Comparison of ENCODE assay signal across 11 cellular contexts in the genomic region with DNA sequence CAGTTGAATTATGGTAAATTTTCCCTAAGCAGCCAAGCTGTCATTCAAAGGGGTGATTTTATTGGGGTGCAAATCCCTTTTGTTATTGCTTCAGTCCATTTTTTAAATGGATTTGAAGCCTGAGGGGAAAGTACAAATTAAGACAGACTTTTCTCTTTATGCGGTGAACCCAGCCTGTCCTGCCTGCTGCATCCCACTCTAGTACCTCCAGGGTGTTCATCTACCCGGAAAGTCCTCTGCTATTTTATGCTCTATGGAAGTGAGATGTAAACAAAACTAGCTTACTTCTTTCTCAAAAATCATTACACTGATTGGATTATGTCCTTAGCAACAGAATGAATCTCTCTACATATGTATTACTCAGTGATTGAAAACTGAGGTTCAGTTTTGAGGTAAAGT.
A peak's percentile ranks its signal among the peaks of the same experiment; 100 is the strongest.
DNase-seq lines count a peak whose midpoint lies in the region; ATAC-seq and TF ChIP-seq lines count a peak whose summit lies in the region.
"Had no signal": no experiment of that assay in that cellular context is flagged by ENCODE, and none has a peak within 500 bp of the region (broad histone marks: within the 10 kb centered on the region; RNA-seq: fewer than 3 reads in every experiment).

No MANE protein-coding gene starts in this region.

- in situ Hi-C loops in IMR-90 (cut with MboI; ENCODE audit: low sequenced_read_pairs) (no loop called here), brain microvascular endothelial cell (cut with HindIII; ENCODE audit: low pct_ligation_motif_present, low sequenced_read_pairs) (no loop called here), GM13977 (cut with MboI; ENCODE audit: low pct_unique_long_range_greater_than_20kb, low sequenced_read_pairs, unreplicated experiment) (no loop called here)

- H3K18ac ChIP-seq in IMR-90 (ENCODE audit: low read depth, low read length) = peak overlapping the region; percentile 97

- no peak overlapping the region for H2AFZ ChIP-seq in IMR-90 (replicated peaks; ENCODE audit: low read length, poor library complexity)
- no peak overlapping the region for H2AFZ ChIP-seq in smooth muscle cell (ENCODE audit: low read depth)

- TF ChIP-seq CTCF in IMR-90 (conservative IDR thresholded peaks at IDR 0.05; ENCODE audit: low read depth, low read length) (no peak), brain microvascular endothelial cell (IDR thresholded peaks at IDR 0.05; ENCODE audit: low read depth, low read length, missing control alignments) (no peak), left lung (IDR thresholded peaks at IDR 0.05) (no peak), smooth muscle cell (IDR thresholded peaks at IDR 0.05; ENCODE audit: borderline replicate concordance, insufficient read depth, poor library complexity, severe bottlenecking) (no peak), GM13977 (IDR thresholded peaks at IDR 0.05; ENCODE audit: extremely low read depth, insufficient read depth, missing control alignments) (no peak)

- H3K27me3 ChIP-seq in IMR-90 (ENCODE audit: control insufficient read depth, insufficient read depth, low read length) = no peaks in the 10 kb centered on the region
- H3K27me3 ChIP-seq in brain microvascular endothelial cell (replicated peaks) = no peaks in the 10 kb centered on the region
- H3K27me3 ChIP-seq in left lung = no peaks in the 10 kb centered on the region
- no peaks in the 10 kb centered on the region for H3K27me3 ChIP-seq in smooth muscle cell (ENCODE audit: low read depth)

- no peaks in the 10 kb centered on the region for H3K79me1 ChIP-seq in IMR-90 (ENCODE audit: low read depth in 1 of 2, low read length in 2 of 2)

- H2BK15ac ChIP-seq in IMR-90 (ENCODE audit: low read depth, low read length) = peak overlapping the region; percentile 62

- peak overlapping the region; percentile 82 for H2BK120ac ChIP-seq in IMR-90 (ENCODE audit: low read depth, low read length)

- dilution Hi-C loops in IMR-90 (cut with HindIII; ENCODE audit: low sequenced_read_pairs, unreplicated experiment) = no loop called here

- peaks cover 7% of the 10 kb centered on the region for H3K4me1 ChIP-seq in IMR-90 (ENCODE audit: control insufficient read depth, insufficient read depth, low read length)
- H3K4me1 ChIP-seq in left lung = peaks cover 5 to 13% of the 10 kb centered on the region in 2 donors
- H3K4me1 ChIP-seq in smooth muscle cell (ENCODE audit: low read depth) = no peaks in the 10 kb centered on the region

- H3K9ac ChIP-seq in IMR-90 (ENCODE audit: low read depth, low read length) (no peak overlapping the region), smooth muscle cell (ENCODE audit: low read depth) (no peak overlapping the region)

- no peaks in the 10 kb centered on the region for H3F3A ChIP-seq in smooth muscle cell (ENCODE audit: low read depth)

- H2AK5ac ChIP-seq in IMR-90 (ENCODE audit: low read depth, low read length) = peak overlapping the region; percentile 70; the same call in 1 of the 2 replicates

- TF ChIP-seq RAD21 in IMR-90 (IDR thresholded peaks at IDR 0.05; ENCODE audit: low read length) = no peak

- H3K79me2 ChIP-seq in smooth muscle cell (ENCODE audit: low read depth) = no peaks in the 10 kb centered on the region

- H2BK5ac ChIP-seq in IMR-90 (ENCODE audit: low read depth, low read length, poor library complexity, severe bottlenecking) = peak overlapping the region; percentile 93

- peak overlapping the region; percentile 83 to 93; a peak in 3 of 4 replicates for H4K8ac ChIP-seq in IMR-90 (ENCODE audit: low read depth in 2 of 2, low read length in 2 of 2)

- H4K20me1 ChIP-seq in IMR-90 (ENCODE audit: insufficient read depth, low read length) = no peaks in the 10 kb centered on the region
- H4K20me1 ChIP-seq in smooth muscle cell (ENCODE audit: low read depth) = no peaks in the 10 kb centered on the region

- peak overlapping the region; percentile 72 for H3K14ac ChIP-seq in IMR-90 (replicated peaks; ENCODE audit: low read depth, low read length)

- intact Hi-C loops in IMR-90 (cut with micrococcal nuclease) = no loop called here
- intact Hi-C loops in left lung (cut with DNase I) = no loop called here

- H3K23ac ChIP-seq in IMR-90 (ENCODE audit: low read depth, low read length) = peak overlapping the region; percentile 13; the same call in 1 of the 2 replicates

- peak overlapping the region; percentile 31; the same call in 1 of the 2 replicates for H3K56ac ChIP-seq in IMR-90 (ENCODE audit: extremely low read depth, insufficient read depth, low read length)

- peak overlapping the region; percentile 77 for H2BK20ac ChIP-seq in IMR-90 (ENCODE audit: low read depth, low read length)

- peak overlapping the region; percentile 67 for H3K4ac ChIP-seq in IMR-90 (ENCODE audit: low read depth, low read length)

- peak overlapping the region; percentile 93; the same call in 1 of the 2 replicates for H4K5ac ChIP-seq in IMR-90 (ENCODE audit: low read depth, low read length)

- BruUV-seq in IMR-90 (replicated peaks; lab: Mats Ljungman, UMichigan) = no TSS peak

- no peak for ATAC-seq in IMR-90 (ENCODE audit: low read depth)
- ATAC-seq in left lung = peak; percentile 17
- ATAC-seq in GM18909 (IDR thresholded peaks at IDR 0.05; ENCODE audit: poor library complexity, unreplicated experiment) = no peak

- H3K4me2 ChIP-seq in IMR-90 (ENCODE audit: low read depth, low read length) = peak overlapping the region; percentile 19; the same call in 1 of the 2 replicates
- peak overlapping the region; percentile 4 for H3K4me2 ChIP-seq in smooth muscle cell

- peak overlapping the region; percentile 71; the same call in 1 of the 2 replicates for H4K91ac ChIP-seq in IMR-90 (ENCODE audit: insufficient read depth, low read depth, low read length)

- WGBS in IMR-90 (ENCODE audit: extremely low coverage in 2 of 2, insufficient read length in 1 of 2), 2 experiments = no CpG with 5 or more reads among the region's 2 CpGs
- 76% methylated on average over 2 of the region's 2 CpGs for WGBS in smooth muscle cell (ENCODE audit: low lambda C conversion rate)

- H3K4me3 ChIP-seq in IMR-90 (ENCODE audit: insufficient read depth, low read depth, low read length) (no peak overlapping the region), brain microvascular endothelial cell (ENCODE audit: low read depth, low read length) (no peak overlapping the region), left lung (no peak overlapping the region), smooth muscle cell (no peak overlapping the region)

- H3K9me3 ChIP-seq in IMR-90 (ENCODE audit: control insufficient read depth, insufficient read depth, low read length) = peaks cover 2% of the 10 kb centered on the region; the same call in 1 of the 2 replicates
- H3K9me3 ChIP-seq in left lung = peaks cover 6 to 9% of the 10 kb centered on the region in 2 donors
- H3K9me3 ChIP-seq in smooth muscle cell (replicated peaks; ENCODE audit: low read depth) = peaks cover 4% of the 10 kb centered on the region

- H2AK9ac ChIP-seq in IMR-90 (replicated peaks; ENCODE audit: low read depth, low read length, poor library complexity) = no peak overlapping the region

- H3K36me3 ChIP-seq in IMR-90 (ENCODE audit: control insufficient read depth, insufficient read depth, low read length) = no peaks in the 10 kb centered on the region
- no peaks in the 10 kb centered on the region for H3K36me3 ChIP-seq in brain microvascular endothelial cell (replicated peaks)
- no peaks in the 10 kb centered on the region for H3K36me3 ChIP-seq in left lung
- H3K36me3 ChIP-seq in smooth muscle cell (ENCODE audit: low read depth) = no peaks in the 10 kb centered on the region

- POLR2A ChIA-PET in IMR-90 (lab: Charles Lee; ENCODE audit: unreplicated experiment) = no interaction called here

- DNase-seq in IMR-90 (no peak), brain microvascular endothelial cell (no peak), left lung (no peak), smooth muscle cell (lab: John Stamatoyannopoulos, UW; ENCODE audit: unreplicated experiment) (no peak), AG08395 (ENCODE audit: low spot score) (no peak), NCI-H1694 treated with DMSO at 0.1 percent for 48 hours (lab: John Stamatoyannopoulos, UW) (no peak), GM13977 (ENCODE audit: low spot score) (no peak)
- DNase-seq: CD4-positive, CD25-positive, alpha-beta regulatory T cell; endodermal cell; NK-92 treated with Interleukin-12 subunit alpha and Interleukin-12 subunit beta, amount 100 ng/mL, for 24 hours had no signal

- H3K27ac ChIP-seq in IMR-90 (ENCODE audit: insufficient read depth, low read length) (peak overlapping the region; percentile 66), brain microvascular endothelial cell (peak overlapping the region; percentile 93), left lung (peak overlapping the region; percentile 21 to 73), smooth muscle cell (ENCODE audit: low read depth) (peak overlapping the region; percentile 32)

- no peak for TF ChIP-seq POLR2A in IMR-90 (IDR thresholded peaks at IDR 0.05; ENCODE audit: low read depth, low read length)

- CTCF ChIA-PET in IMR-90 (lab: Yijun Ruan, JAX) = interaction anchor here (1.0 kb wide), 1 partner anchor 479 kb away, joined by 4 read pairs; no protein-coding TSS in a partner anchor

- H3K9me1 ChIP-seq in IMR-90 (ENCODE audit: insufficient read depth, low read length) = no peaks in the 10 kb centered on the region

TF ChIP-seq in IMR-90, 13 proteins besides CTCF, POLR2A, EP300 and RAD21 (continues in another document):
- TF ChIP-seq SMC3 (IDR thresholded peaks at IDR 0.05; ENCODE audit: low read depth, low read length) = no peak
- no peak for TF ChIP-seq RCOR1 (IDR thresholded peaks at IDR 0.05; ENCODE audit: insufficient replicate concordance, low read length)
- no peak for TF ChIP-seq MXI1 (IDR thresholded peaks at IDR 0.05; ENCODE audit: borderline replicate concordance, low read depth, low read length)
- no peak for TF ChIP-seq MAFK (IDR thresholded peaks at IDR 0.05; ENCODE audit: low read depth, low read length)
- TF ChIP-seq USF2 (IDR thresholded peaks at IDR 0.05; ENCODE audit: low read depth, low read length) = no peak
- TF ChIP-seq FOS (IDR thresholded peaks at IDR 0.05; ENCODE audit: low read depth, low read length) = no peak
- no peak for TF ChIP-seq NFE2L2 (IDR thresholded peaks at IDR 0.05; ENCODE audit: low read depth, low read length)
- TF ChIP-seq RFX5 (IDR thresholded peaks at IDR 0.05; ENCODE audit: low read depth, low read length) = no peak
- TF ChIP-seq MAZ (IDR thresholded peaks at IDR 0.05; ENCODE audit: borderline replicate concordance, low read depth, low read length) = no peak

Comparison
In these comparisons a context has a peak if more than half of its experiments do, and no peak if none do; other contexts are left out.
1. H3K27ac ChIP-seq: peak in every context shown above with its lines; median percentile 93 in brain microvascular endothelial cell; 66 in IMR-90; 47 in left lung; 32 in smooth muscle cell.